ENCODE assay signal across 1 cellular context in genomic region chr1:87279966-87280535, GRCh38.
TF ChIP-seq lines count a peak whose summit lies in the region.

No MANE protein-coding gene starts in this region.

TF ChIP-seq in H1, 55 proteins besides CTCF, POLR2A, EP300 and RAD21:
- no peak for TF ChIP-seq MAFK (IDR thresholded peaks at IDR 0.05; ENCODE audit: low read depth, low read length)
- TF ChIP-seq FOSL1 (IDR thresholded peaks at IDR 0.05; ENCODE audit: insufficient read depth, low read depth, low read length): no peak
- no peak for TF ChIP-seq TAF1 (IDR thresholded peaks at IDR 0.05; ENCODE audit: low read depth, low read length)
- TF ChIP-seq ATF3 (IDR thresholded peaks at IDR 0.05; ENCODE audit: insufficient read depth, low read depth, low read length): no peak
- TF ChIP-seq KDM5A (IDR thresholded peaks at IDR 0.05; ENCODE audit: low read length): no peak
- no peak for TF ChIP-seq RXRA (IDR thresholded peaks at IDR 0.05; ENCODE audit: insufficient read depth, low read depth, low read length)
- no peak for TF ChIP-seq EGR1 (IDR thresholded peaks at IDR 0.05; ENCODE audit: borderline replicate concordance, low read depth, low read length)
